In genomic region chr19:49528211-49528771, GRCh38 we compare ENCODE assay signal across 8 cellular contexts. TPM values are rescaled to one million over a fixed set of nuclear protein-coding genes. Genes with fewer than 3 reads are reported as not detected.
A peak's percentile ranks its signal among the peaks of the same experiment; 100 is the strongest.
DNase-seq lines count a peak whose midpoint lies in the region; ATAC-seq, FAIRE-seq and TF ChIP-seq lines count a peak whose summit lies in the region.

No MANE protein-coding gene starts in this region.

- H3K4me3 Mint-ChIP-seq in endothelial cell (ENCODE audit: unreplicated experiment): peak overlapping the region; percentile 23
- peak overlapping the region; percentile 73 to 97 (median 84) for H3K4me3 Mint-ChIP-seq in naive thymus-derived CD8-positive, alpha-beta T cell

- POLR2A ChIA-PET in naive thymus-derived CD8-positive, alpha-beta T cell (lab: Charles Lee): interaction anchor here (0.8 to 2.1 kb wide), 11 partner anchors 9 to 158 kb away, joined by 3 to 9 read pairs (median 5); partner anchors contain the start of gene FCGRT

- peaks cover 13% of the 10 kb centered on the region for H3K4me1 Mint-ChIP-seq in endothelial cell (ENCODE audit: unreplicated experiment)
- H3K4me1 Mint-ChIP-seq in naive thymus-derived CD8-positive, alpha-beta T cell: peaks cover 16 to 36% (median 25%) of the 10 kb centered on the region in 4 donors

- peak in 1 of 2 donors; percentile 4 for ATAC-seq in naive thymus-derived CD8-positive, alpha-beta T cell
- ATAC-seq in HG02938 (IDR thresholded peaks at IDR 0.05; ENCODE audit: unreplicated experiment) (no peak), HG02870 (IDR thresholded peaks at IDR 0.05; ENCODE audit: unreplicated experiment) (no peak), GM18502 (IDR thresholded peaks at IDR 0.05; ENCODE audit: poor library complexity, unreplicated experiment) (no peak)

- H3K36me3 Mint-ChIP-seq in endothelial cell (ENCODE audit: low read depth, unreplicated experiment): peaks cover 36% of the 10 kb centered on the region
- H3K36me3 Mint-ChIP-seq in naive thymus-derived CD8-positive, alpha-beta T cell: no peaks in the 10 kb centered on the region

- peak overlapping the region; percentile 67 for H3K4me3 ChIP-seq in AG09309 (ENCODE audit: control insufficient read depth, low read depth, low read length)

- no peak for FAIRE-seq in RCC 7860 (lab: Jason Lieb, UNC)

- H3K27ac Mint-ChIP-seq in endothelial cell (ENCODE audit: unreplicated experiment): no peak overlapping the region
- H3K27ac Mint-ChIP-seq in naive thymus-derived CD8-positive, alpha-beta T cell: peak overlapping the region in 6 of 10 donors; percentile 25 to 88 (median 81)

- H3K9me3 Mint-ChIP-seq in endothelial cell (ENCODE audit: unreplicated experiment): no peaks in the 10 kb centered on the region
- no peaks in the 10 kb centered on the region for H3K9me3 Mint-ChIP-seq in naive thymus-derived CD8-positive, alpha-beta T cell

- TF ChIP-seq CTCF in AG09309 (IDR thresholded peaks at IDR 0.05; ENCODE audit: control insufficient read depth, insufficient read depth, low read depth, low read length, missing control alignments): no peak
- no peak for TF ChIP-seq CTCF in endothelial cell (IDR thresholded peaks at IDR 0.05; ENCODE audit: unreplicated experiment)

- DNase-seq in AG09309 (ENCODE audit: low read depth): peak; percentile 27
- peak; percentile 67 for DNase-seq in LHCN-M2 (ENCODE audit: low read depth)
- no peak for DNase-seq in endothelial cell (ENCODE audit: low spot score)
- DNase-seq in naive thymus-derived CD8-positive, alpha-beta T cell: no peak
- no peak for DNase-seq in RCC 7860 (ENCODE audit: low spot score)

- H3K27me3 Mint-ChIP-seq in endothelial cell (ENCODE audit: unreplicated experiment): peaks cover 14% of the 10 kb centered on the region
- H3K27me3 Mint-ChIP-seq in naive thymus-derived CD8-positive, alpha-beta T cell: no peaks in the 10 kb centered on the region

RNA-seq across cellular contexts. Expression of gene RCN3, which starts 0.5 kb away (rescaled TPM):
- 234 and 287 TPM in 2 replicates for total RNA-seq in LHCN-M2 (2014; rRNA removed)
- polyA plus RNA-seq in LHCN-M2 (2012): 200 TPM
- total RNA-seq in endothelial cell (ENCODE audit: unreplicated experiment): 19.4 TPM
- 1 to 10 TPM; 1.6 to 3.6 TPM for total RNA-seq in naive thymus-derived CD8-positive, alpha-beta T cell
- polyA plus RNA-seq in naive thymus-derived CD8-positive, alpha-beta T cell: 1 to 10 TPM; 1.5 to 4.5 (median 2.8) TPM

RNA-seq across cellular contexts. Expression of gene FCGRT, which starts 15.8 kb away (rescaled TPM):
- total RNA-seq in LHCN-M2 (2014; rRNA removed) (95.6 and 96.2 TPM in 2 replicates), endothelial cell (ENCODE audit: unreplicated experiment) (127 TPM)
- 112 TPM for polyA plus RNA-seq in LHCN-M2 (2012)
- 10 to 100 TPM; 24.3 to 26.0 TPM for total RNA-seq in naive thymus-derived CD8-positive, alpha-beta T cell
- 10 to 100 TPM; 50.3 to 62.9 (median 61.5) TPM for polyA plus RNA-seq in naive thymus-derived CD8-positive, alpha-beta T cell

RNA-seq across cellular contexts. Expression of gene RPS11, which starts 32.1 kb away (rescaled TPM):
- total RNA-seq in LHCN-M2 (2014; rRNA removed) (2,307 and 2,635 TPM in 2 replicates), endothelial cell (ENCODE audit: unreplicated experiment) (2,099 TPM)
- 3,429 TPM for polyA plus RNA-seq in LHCN-M2 (2012)
- 1,000 to 10,000 TPM; 3,084 to 3,152 TPM for total RNA-seq in naive thymus-derived CD8-positive, alpha-beta T cell
- 1,000 to 10,000 TPM; 2,379 to 2,818 (median 2,600) TPM for polyA plus RNA-seq in naive thymus-derived CD8-positive, alpha-beta T cell

RNA-seq across cellular contexts. Expression of gene RPL13A, which starts 40.9 kb away (rescaled TPM):
- total RNA-seq in LHCN-M2 (2014; rRNA removed) (1,577 and 2,027 TPM in 2 replicates), endothelial cell (ENCODE audit: unreplicated experiment) (2,762 TPM)
- polyA plus RNA-seq in LHCN-M2 (2012): 4,334 TPM
- 1,000 to 10,000 TPM; 5,160 to 5,167 TPM for total RNA-seq in naive thymus-derived CD8-positive, alpha-beta T cell
- 1,000 to 10,000 TPM; 3,162 to 3,664 (median 3,630) TPM for polyA plus RNA-seq in naive thymus-derived CD8-positive, alpha-beta T cell

RNA-seq across cellular contexts. Expression of gene NOSIP, which starts 52.1 kb away (rescaled TPM):
- total RNA-seq in LHCN-M2 (2014; rRNA removed) (75.2 and 76.8 TPM in 2 replicates), endothelial cell (ENCODE audit: unreplicated experiment) (76.3 TPM)
- polyA plus RNA-seq in LHCN-M2 (2012): 116 TPM
- 100 to 1,000 TPM; 162 to 173 TPM for total RNA-seq in naive thymus-derived CD8-positive, alpha-beta T cell
- polyA plus RNA-seq in naive thymus-derived CD8-positive, alpha-beta T cell: 100 to 1,000 TPM; 662 to 854 (median 844) TPM

Comparison
In these comparisons a context has a peak if more than half of its experiments do, and no peak if none do; other contexts are left out.
1. DNase-seq: peak in AG09309 (single experiment) and LHCN-M2 (single experiment); none in endothelial cell (single experiment), naive thymus-derived CD8-positive, alpha-beta T cell (0 of 10) and RCC 7860 (single experiment).
2. RNA of gene RCN3, which starts 0.5 kb away (total RNA-seq): 234 to 287 TPM in LHCN-M2; 19.4 TPM in endothelial cell (single experiment) and 1.6 to 3.6 TPM in naive thymus-derived CD8-positive, alpha-beta T cell; every median in the first group is over 10 times any median in the second.